9 cellular contexts compared by ENCODE assay signal in genomic region chr10:114499120-114499519, GRCh38.
DNase-seq lines count a peak whose midpoint lies in the region; ATAC-seq lines count a peak whose summit lies in the region.
"Had no signal": no experiment of that assay in that cellular context is flagged by ENCODE, and none has a peak within 500 bp of the region (broad histone marks: within the 10 kb centered on the region; RNA-seq: fewer than 3 reads in every experiment).

No MANE protein-coding gene starts in this region.

- DNase-seq in retina: no peak
- DNase-seq in Right ventricle myocardium inferior (ENCODE audit: missing footprints): no peak
- DNase-seq in activated gamma-delta T cell (lab: John Stamatoyannopoulos, UW): no peak
- DNase-seq in OCI-M1 (lab: John Stamatoyannopoulos, UW): no peak

- H3K4me1 ChIP-seq in mucosa of stomach (ENCODE audit: control insufficient read depth, insufficient read depth, low read length): peaks cover 45% of the 10 kb centered on the region

- no peaks in the 10 kb centered on the region for H3K9me3 ChIP-seq in mucosa of stomach (ENCODE audit: control insufficient read depth, low read length)

- H3K4me3 ChIP-seq in mucosa of stomach (ENCODE audit: low read length): no peak overlapping the region

- no peaks in the 10 kb centered on the region for H3K27me3 ChIP-seq in mucosa of stomach (ENCODE audit: control insufficient read depth, insufficient read depth, low read length)

- intact Hi-C loops in Right ventricle myocardium inferior (cut with DNase I): no loop called here

- H3K9ac ChIP-seq in mucosa of stomach (ENCODE audit: low read length): peak overlapping the region; percentile 54

- ATAC-seq in GM18861 (IDR thresholded peaks at IDR 0.05; ENCODE audit: unreplicated experiment) (peak; percentile 18), GM21576 (IDR thresholded peaks at IDR 0.05; ENCODE audit: unreplicated experiment) (peak; percentile 25), HG03565 (IDR thresholded peaks at IDR 0.05; ENCODE audit: unreplicated experiment) (peak; percentile 19), Right ventricle myocardium inferior (no peak)
- ATAC-seq: HepG2 had no signal

- peaks cover 4% of the 10 kb centered on the region for H3K36me3 ChIP-seq in mucosa of stomach (ENCODE audit: control insufficient read depth, insufficient read depth, low read length)
